Comparison of ENCODE assay signal across 8 cellular contexts in the genomic region with DNA sequence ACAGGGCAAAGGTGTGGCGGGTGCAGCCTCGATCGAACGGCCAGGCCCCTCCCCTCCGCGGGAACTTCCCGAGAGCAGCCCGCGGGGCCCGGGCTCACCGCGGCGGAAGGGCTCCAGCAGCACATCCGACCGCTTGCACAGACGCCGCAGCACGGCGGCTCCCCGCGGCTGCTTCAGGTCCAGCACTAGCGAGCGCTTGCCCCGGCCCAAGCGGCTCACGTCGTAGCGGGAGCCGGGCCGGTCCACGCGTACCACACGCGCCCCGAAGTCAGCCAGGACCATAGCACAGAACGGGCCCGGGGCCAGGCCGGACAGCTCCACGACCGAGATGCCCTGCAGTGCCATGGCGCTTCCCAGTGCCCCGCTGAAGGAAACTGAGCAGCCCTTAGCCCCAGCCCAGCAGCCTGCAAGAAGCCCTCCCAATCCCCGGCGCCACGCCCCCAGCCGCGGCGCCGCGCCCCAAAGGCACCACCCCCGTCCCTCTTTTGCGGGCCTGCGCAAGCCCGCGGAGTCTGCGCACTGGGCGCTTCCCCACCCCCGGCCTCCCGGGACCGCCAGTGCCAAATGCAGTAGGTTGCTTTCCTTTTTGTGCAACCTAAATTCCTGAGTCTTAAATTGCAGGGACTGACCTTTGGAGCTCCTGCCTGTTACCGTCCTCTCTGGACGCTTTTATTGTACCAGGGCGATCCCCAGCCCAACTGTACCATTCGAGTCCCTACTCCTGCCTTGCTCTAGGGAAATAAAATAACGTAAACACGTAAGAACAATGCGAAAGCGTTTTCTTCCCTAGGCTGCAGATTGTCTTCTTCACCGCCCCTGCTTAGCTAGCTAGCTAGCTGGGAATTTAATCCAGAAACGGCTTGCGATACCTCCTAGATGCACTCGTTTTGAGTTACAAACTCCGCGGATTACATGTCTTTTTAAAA. TPM values are rescaled to one million over a fixed set of nuclear protein-coding genes. Genes with fewer than 3 reads are reported as not detected.
DNase-seq lines count a peak whose midpoint lies in the region; ATAC-seq and TF ChIP-seq lines count a peak whose summit lies in the region.

Gene AMACR, minus strand, starts transcription at position 376 of the 926 bp plus-strand sequence. Its CDS starts 31 bp downstream, at position 345.

- H2AFZ ChIP-seq in OCI-LY1 (ENCODE audit: low read length) = peak within 1 kb of the TSS; percentile 91

- H3K9me2 ChIP-seq in OCI-LY1 (ENCODE audit: low read depth, low read length) = no peaks in the 10 kb centered on the region

- H3K4me1 ChIP-seq in OCI-LY1 (ENCODE audit: insufficient read depth, low read length, severe bottlenecking) = peaks cover 17% of the 10 kb centered on the region
- H3K4me1 ChIP-seq in mucosa of descending colon (ENCODE audit: low read depth) = peaks cover 8% of the 10 kb centered on the region

- H3K4me2 ChIP-seq in OCI-LY1 (ENCODE audit: low read length) = peak within 1 kb of the TSS; percentile 95

- ATAC-seq in GM21526 (IDR thresholded peaks at IDR 0.05; ENCODE audit: low FRiP score, unreplicated experiment) = peak; percentile 91
- peak; percentile 94 for ATAC-seq in mucosa of descending colon

- H3K36me3 ChIP-seq in OCI-LY1 (ENCODE audit: insufficient read depth, low read length) (no peaks in the 10 kb centered on the region), mucosa of descending colon (ENCODE audit: low read depth) (no peaks in the 10 kb centered on the region)

- peak within 1 kb of the TSS; percentile 81 for H3K9ac ChIP-seq in OCI-LY1 (ENCODE audit: low read length)

- no peaks in the 10 kb centered on the region for H3K27me3 ChIP-seq in OCI-LY1 (ENCODE audit: insufficient read depth, low read length)

- H3K79me2 ChIP-seq in OCI-LY1 (ENCODE audit: insufficient read depth, low read length) = no peaks in the 10 kb centered on the region

- peak within 1 kb of the TSS; percentile 19 for H3K27ac ChIP-seq in OCI-LY1 (ENCODE audit: low read depth, low read length, poor library complexity, severe bottlenecking)

- no peaks in the 10 kb centered on the region for H4K20me1 ChIP-seq in OCI-LY1 (ENCODE audit: insufficient read depth, low read length)

- DNase-seq in DMS 273 treated with DMSO at 0.1 percent for 48 hours (lab: John Stamatoyannopoulos, UW) (peak; percentile 86), HuH-7 (ENCODE audit: low spot score) (peak; percentile 98), activated T-cell treated with anti-CD3 and anti-CD28 coated beads for 1 hour (ENCODE audit: low read depth) (peak; percentile 86), epithelial cell of esophagus (ENCODE audit: low read depth) (peak; percentile 94), mucosa of descending colon (peak; percentile 95 to 97 (median 96))
- peak; percentile 70 to 81 for DNase-seq in stimulated activated CD8-positive, alpha-beta memory T cell treated with anti-CD3 and anti-CD28 coated beads, Interleukin-4, amount 100 ng/mL, for 1 hour (ENCODE audit: low read depth in 2 of 2, low spot score in 1 of 2)

- H3K9me3 ChIP-seq in OCI-LY1 (ENCODE audit: low read length) (no peaks in the 10 kb centered on the region), mucosa of descending colon (no peaks in the 10 kb centered on the region)

- H3K4me3 ChIP-seq in OCI-LY1 (ENCODE audit: low read depth, low read length, poor library complexity, severe bottlenecking) (peak within 1 kb of the TSS; percentile 66), epithelial cell of esophagus (ENCODE audit: low read length) (peak within 1 kb of the TSS; percentile 77), mucosa of descending colon (peak within 1 kb of the TSS; percentile 30)

- no peaks in the 10 kb centered on the region for H3F3A ChIP-seq in OCI-LY1 (ENCODE audit: insufficient read depth, low read length)

- intact Hi-C loops in mucosa of descending colon (cut with DNase I, micrococcal nuclease) = no loop called here

- TF ChIP-seq CTCF in OCI-LY1 (IDR thresholded peaks at IDR 0.05; ENCODE audit: low read length) (no peak), epithelial cell of esophagus (IDR thresholded peaks at IDR 0.05; ENCODE audit: insufficient read depth, low read depth, low read length, missing control alignments) (no peak), mucosa of descending colon (IDR thresholded peaks at IDR 0.05) (no peak)

RNA-seq across cellular contexts. Expression of gene AMACR, which starts in this region (rescaled TPM):
- 100 to 1,000 TPM in 1 of 3 donors, 10 to 100 TPM in 2; 36.3 to 111 (median 75.3) TPM for total RNA-seq in mucosa of descending colon

Comparison
In these comparisons a context has a peak if more than half of its experiments do, and no peak if none do; other contexts are left out.
1. Peak in every context shown above with its lines: DNase-seq, ATAC-seq, H3K4me3 ChIP-seq and H3K27ac ChIP-seq.